ENCODE assay signal across 1 cellular context in the genomic region with DNA sequence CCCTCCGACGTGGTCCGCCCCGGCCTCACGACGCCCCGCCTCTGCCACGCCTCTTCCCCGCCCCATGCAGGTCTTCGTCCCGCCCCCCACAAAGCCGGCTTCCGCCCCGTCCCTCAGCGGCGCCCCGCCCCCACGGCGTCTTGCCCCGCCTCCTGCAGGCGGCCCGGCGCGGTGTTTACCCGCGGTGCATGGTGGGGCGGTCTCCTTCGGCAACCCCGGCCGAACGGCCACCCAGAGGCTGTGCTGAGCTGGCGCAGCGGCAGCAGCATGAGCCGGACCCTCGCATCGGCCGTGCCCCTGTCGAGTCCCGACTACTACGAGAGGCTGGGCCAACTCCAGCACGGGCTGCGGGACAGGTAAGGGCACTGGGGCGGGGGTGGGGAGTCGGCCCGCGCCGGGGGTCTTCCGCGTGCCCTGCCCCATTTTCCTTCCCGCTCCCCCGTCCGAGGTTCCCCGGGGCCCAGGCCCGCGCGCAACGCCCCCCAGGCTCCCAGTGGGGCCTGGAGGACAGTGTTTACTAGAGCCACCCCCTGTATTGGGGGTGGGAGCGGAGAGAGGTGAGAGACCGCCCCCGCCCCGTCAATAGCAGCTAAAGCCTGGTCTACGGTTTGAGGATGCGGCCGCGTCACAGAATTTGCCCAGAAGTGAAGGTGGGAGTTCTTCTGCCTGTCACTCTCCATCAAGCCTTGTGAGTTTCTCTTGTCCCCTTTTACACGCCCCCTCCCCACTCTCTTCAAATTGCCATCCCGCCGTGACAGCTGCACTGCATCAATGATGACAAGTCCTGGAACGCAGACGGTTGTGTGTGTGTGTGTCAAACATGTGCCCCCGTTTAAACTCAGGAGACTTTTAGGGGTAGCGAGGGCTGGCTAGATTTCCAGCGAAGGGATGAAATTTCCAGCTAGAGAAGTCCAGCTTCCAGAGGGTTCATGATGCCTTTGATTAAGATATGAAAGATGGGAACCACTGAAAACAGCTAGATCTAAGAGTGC.
A peak's percentile ranks its signal among the peaks of the same experiment; 100 is the strongest.
TF ChIP-seq lines count a peak whose summit lies in the region.

TSS of gene KIZ (plus strand) at position 234 of the 992 bp plus-strand sequence. CDS start at position 268, 34 bp downstream.

TF ChIP-seq in HepG2, 621 proteins besides CTCF, POLR2A, EP300 and RAD21 (continued from another document and continues in another):
- peak; percentile 81; the same call in 1 of the 2 replicates for TF ChIP-seq ZNF451 (CRISPR knock-in tag; IDR thresholded peaks at IDR 0.05)
- no peak for TF ChIP-seq SOX6 (IDR thresholded peaks at IDR 0.05)
- peak; percentile 68; the same call in 1 of the 2 replicates for TF ChIP-seq SOX6 (CRISPR knock-in tag; IDR thresholded peaks at IDR 0.05)
- TF ChIP-seq BRD4 (CRISPR knock-in tag; IDR thresholded peaks at IDR 0.05), result peak; percentile 53; the same call in 1 of the 2 replicates
- TF ChIP-seq ZNF496 (CRISPR knock-in tag; IDR thresholded peaks at IDR 0.05; ENCODE audit: insufficient replicate concordance), result no peak
- peak; percentile 51; the same call in 1 of the 2 replicates for TF ChIP-seq ZBTB39 (CRISPR knock-in tag; IDR thresholded peaks at IDR 0.05)
- TF ChIP-seq ATF7 (IDR thresholded peaks at IDR 0.05), result no peak
- no peak; the same call in 1 of the 2 replicates for TF ChIP-seq ATF7 (CRISPR knock-in tag; IDR thresholded peaks at IDR 0.05)
- TF ChIP-seq, protein P1, sequence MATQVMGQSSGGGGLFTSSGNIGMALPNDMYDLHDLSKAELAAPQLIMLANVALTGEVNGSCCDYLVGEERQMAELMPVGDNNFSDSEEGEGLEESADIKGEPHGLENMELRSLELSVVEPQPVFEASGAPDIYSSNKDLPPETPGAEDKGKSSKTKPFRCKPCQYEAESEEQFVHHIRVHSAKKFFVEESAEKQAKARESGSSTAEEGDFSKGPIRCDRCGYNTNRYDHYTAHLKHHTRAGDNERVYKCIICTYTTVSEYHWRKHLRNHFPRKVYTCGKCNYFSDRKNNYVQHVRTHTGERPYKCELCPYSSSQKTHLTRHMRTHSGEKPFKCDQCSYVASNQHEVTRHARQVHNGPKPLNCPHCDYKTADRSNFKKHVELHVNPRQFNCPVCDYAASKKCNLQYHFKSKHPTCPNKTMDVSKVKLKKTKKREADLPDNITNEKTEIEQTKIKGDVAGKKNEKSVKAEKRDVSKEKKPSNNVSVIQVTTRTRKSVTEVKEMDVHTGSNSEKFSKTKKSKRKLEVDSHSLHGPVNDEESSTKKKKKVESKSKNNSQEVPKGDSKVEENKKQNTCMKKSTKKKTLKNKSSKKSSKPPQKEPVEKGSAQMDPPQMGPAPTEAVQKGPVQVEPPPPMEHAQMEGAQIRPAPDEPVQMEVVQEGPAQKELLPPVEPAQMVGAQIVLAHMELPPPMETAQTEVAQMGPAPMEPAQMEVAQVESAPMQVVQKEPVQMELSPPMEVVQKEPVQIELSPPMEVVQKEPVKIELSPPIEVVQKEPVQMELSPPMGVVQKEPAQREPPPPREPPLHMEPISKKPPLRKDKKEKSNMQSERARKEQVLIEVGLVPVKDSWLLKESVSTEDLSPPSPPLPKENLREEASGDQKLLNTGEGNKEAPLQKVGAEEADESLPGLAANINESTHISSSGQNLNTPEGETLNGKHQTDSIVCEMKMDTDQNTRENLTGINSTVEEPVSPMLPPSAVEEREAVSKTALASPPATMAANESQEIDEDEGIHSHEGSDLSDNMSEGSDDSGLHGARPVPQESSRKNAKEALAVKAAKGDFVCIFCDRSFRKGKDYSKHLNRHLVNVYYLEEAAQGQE (IDR thresholded peaks at IDR 0.05; ENCODE audit: borderline replicate concordance in 1 of 2, low read depth in 1 of 2, low read length in 2 of 2), result peak in 1 of 2 experiments; percentile 56; a peak in 1 of 4 replicates
- TF ChIP-seq TP53 (CRISPR knock-in tag; conservative IDR thresholded peaks at IDR 0.05), result no peak; the same call in 1 of the 2 replicates
- TF ChIP-seq, protein P2, sequence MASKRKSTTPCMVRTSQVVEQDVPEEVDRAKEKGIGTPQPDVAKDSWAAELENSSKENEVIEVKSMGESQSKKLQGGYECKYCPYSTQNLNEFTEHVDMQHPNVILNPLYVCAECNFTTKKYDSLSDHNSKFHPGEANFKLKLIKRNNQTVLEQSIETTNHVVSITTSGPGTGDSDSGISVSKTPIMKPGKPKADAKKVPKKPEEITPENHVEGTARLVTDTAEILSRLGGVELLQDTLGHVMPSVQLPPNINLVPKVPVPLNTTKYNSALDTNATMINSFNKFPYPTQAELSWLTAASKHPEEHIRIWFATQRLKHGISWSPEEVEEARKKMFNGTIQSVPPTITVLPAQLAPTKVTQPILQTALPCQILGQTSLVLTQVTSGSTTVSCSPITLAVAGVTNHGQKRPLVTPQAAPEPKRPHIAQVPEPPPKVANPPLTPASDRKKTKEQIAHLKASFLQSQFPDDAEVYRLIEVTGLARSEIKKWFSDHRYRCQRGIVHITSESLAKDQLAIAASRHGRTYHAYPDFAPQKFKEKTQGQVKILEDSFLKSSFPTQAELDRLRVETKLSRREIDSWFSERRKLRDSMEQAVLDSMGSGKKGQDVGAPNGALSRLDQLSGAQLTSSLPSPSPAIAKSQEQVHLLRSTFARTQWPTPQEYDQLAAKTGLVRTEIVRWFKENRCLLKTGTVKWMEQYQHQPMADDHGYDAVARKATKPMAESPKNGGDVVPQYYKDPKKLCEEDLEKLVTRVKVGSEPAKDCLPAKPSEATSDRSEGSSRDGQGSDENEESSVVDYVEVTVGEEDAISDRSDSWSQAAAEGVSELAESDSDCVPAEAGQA (IDR thresholded peaks at IDR 0.05; ENCODE audit: low read depth), result 0 out of 2 replicates have a peak, but pooled peaks have one; percentile 4
- TF ChIP-seq, protein P2 (CRISPR knock-in tag; IDR thresholded peaks at IDR 0.05; ENCODE audit: borderline replicate concordance), result no peak
- TF ChIP-seq GATAD1 (CRISPR knock-in tag; IDR thresholded peaks at IDR 0.05), result peak; percentile 69; the same call in 1 of the 2 replicates
- peak; percentile 98 for TF ChIP-seq DR1 (CRISPR knock-in tag; IDR thresholded peaks at IDR 0.05)
- TF ChIP-seq, protein P3, sequence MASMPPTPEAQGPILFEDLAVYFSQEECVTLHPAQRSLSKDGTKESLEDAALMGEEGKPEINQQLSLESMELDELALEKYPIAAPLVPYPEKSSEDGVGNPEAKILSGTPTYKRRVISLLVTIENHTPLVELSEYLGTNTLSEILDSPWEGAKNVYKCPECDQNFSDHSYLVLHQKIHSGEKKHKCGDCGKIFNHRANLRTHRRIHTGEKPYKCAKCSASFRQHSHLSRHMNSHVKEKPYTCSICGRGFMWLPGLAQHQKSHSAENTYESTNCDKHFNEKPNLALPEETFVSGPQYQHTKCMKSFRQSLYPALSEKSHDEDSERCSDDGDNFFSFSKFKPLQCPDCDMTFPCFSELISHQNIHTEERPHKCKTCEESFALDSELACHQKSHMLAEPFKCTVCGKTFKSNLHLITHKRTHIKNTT (CRISPR knock-in tag; IDR thresholded peaks at IDR 0.05), result no peak
- TF ChIP-seq ZNF841 (CRISPR knock-in tag; IDR thresholded peaks at IDR 0.05; ENCODE audit: borderline replicate concordance), result no peak
- no peak for TF ChIP-seq RBM22 (optimal IDR thresholded peaks at IDR 0.05; ENCODE audit: low read length)
- TF ChIP-seq KLF15 (CRISPR knock-in tag; IDR thresholded peaks at IDR 0.05; ENCODE audit: borderline replicate concordance), result no peak
- TF ChIP-seq ZNF629 (CRISPR knock-in tag; conservative IDR thresholded peaks at IDR 0.05), result peak; percentile 28; the same call in 1 of the 2 replicates
- TF ChIP-seq RXRB (CRISPR knock-in tag; IDR thresholded peaks at IDR 0.05; ENCODE audit: borderline replicate concordance), result peak; percentile 38; the same call in 1 of the 2 replicates
- no peak for TF ChIP-seq ELF4 (CRISPR knock-in tag; IDR thresholded peaks at IDR 0.05; ENCODE audit: borderline replicate concordance)
- TF ChIP-seq, protein P4, sequence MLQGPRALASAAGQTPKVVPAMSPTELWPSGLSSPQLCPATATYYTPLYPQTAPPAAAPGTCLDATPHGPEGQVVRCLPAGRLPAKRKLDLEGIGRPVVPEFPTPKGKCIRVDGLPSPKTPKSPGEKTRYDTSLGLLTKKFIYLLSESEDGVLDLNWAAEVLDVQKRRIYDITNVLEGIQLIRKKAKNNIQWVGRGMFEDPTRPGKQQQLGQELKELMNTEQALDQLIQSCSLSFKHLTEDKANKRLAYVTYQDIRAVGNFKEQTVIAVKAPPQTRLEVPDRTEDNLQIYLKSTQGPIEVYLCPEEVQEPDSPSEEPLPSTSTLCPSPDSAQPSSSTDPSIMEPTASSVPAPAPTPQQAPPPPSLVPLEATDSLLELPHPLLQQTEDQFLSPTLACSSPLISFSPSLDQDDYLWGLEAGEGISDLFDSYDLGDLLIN (CRISPR knock-in tag; IDR thresholded peaks at IDR 0.05; ENCODE audit: borderline replicate concordance), result 0 out of 2 replicates have a peak, but pooled peaks have one; percentile 23
- peak; percentile 98 for TF ChIP-seq ZFX (CRISPR knock-in tag; IDR thresholded peaks at IDR 0.05; ENCODE audit: low read depth)
- TF ChIP-seq ZNF225 (CRISPR knock-in tag; IDR thresholded peaks at IDR 0.05), result peak; percentile 97; the same call in 1 of the 2 replicates
- no peak for TF ChIP-seq FUBP1 (CRISPR knock-in tag; IDR thresholded peaks at IDR 0.05; ENCODE audit: borderline replicate concordance)
- TF ChIP-seq SATB2 (CRISPR knock-in tag; IDR thresholded peaks at IDR 0.05), result no peak
- TF ChIP-seq KAT7 (CRISPR knock-in tag; IDR thresholded peaks at IDR 0.05; ENCODE audit: borderline replicate concordance), result peak; percentile 93
- TF ChIP-seq CCDC6 (CRISPR knock-in tag; IDR thresholded peaks at IDR 0.05), result peak; percentile 71
- TF ChIP-seq ZNF501 (CRISPR knock-in tag; IDR thresholded peaks at IDR 0.05), result peak; percentile 84
- TF ChIP-seq JARID2 (CRISPR knock-in tag; IDR thresholded peaks at IDR 0.05; ENCODE audit: insufficient replicate concordance), result peak; percentile 62
- peak; percentile 92 for TF ChIP-seq GABPB1 (CRISPR knock-in tag; IDR thresholded peaks at IDR 0.05)
- TF ChIP-seq ZNF678 (CRISPR knock-in tag; IDR thresholded peaks at IDR 0.05), result peak; percentile 84; the same call in 1 of the 2 replicates
- 0 out of 2 replicates have a peak, but pooled peaks have one; percentile 34 for TF ChIP-seq ZNF780A (CRISPR knock-in tag; IDR thresholded peaks at IDR 0.05)
- TF ChIP-seq ZNF737 (CRISPR knock-in tag; IDR thresholded peaks at IDR 0.05; ENCODE audit: borderline replicate concordance), result peak; percentile 85; the same call in 1 of the 2 replicates
- peak; percentile 82; the same call in 1 of the 2 replicates for TF ChIP-seq RFXAP (CRISPR knock-in tag; IDR thresholded peaks at IDR 0.05; ENCODE audit: borderline replicate concordance)
- TF ChIP-seq EEA1 (CRISPR knock-in tag; IDR thresholded peaks at IDR 0.05; ENCODE audit: borderline replicate concordance), result no peak
- TF ChIP-seq HDAC1 (CRISPR knock-in tag; IDR thresholded peaks at IDR 0.05), result peak; percentile 92
- TF ChIP-seq HDAC6 (IDR thresholded peaks at IDR 0.05; ENCODE audit: low read depth, low read length), result no peak
- no peak for TF ChIP-seq BHLHE40 (IDR thresholded peaks at IDR 0.05; ENCODE audit: low read length)
- peak; percentile 98 for TF ChIP-seq ZNF430 (CRISPR knock-in tag; IDR thresholded peaks at IDR 0.05)
- no peak; the same call in 1 of the 2 replicates for TF ChIP-seq SOX13 (IDR thresholded peaks at IDR 0.05)
- TF ChIP-seq SOX13 (CRISPR knock-in tag; conservative IDR thresholded peaks at IDR 0.05 in 1 of 2, IDR thresholded peaks at IDR 0.05 in 1 of 2), result peak in 1 of 2 experiments; percentile 56; a peak in 2 of 4 replicates
- 0 out of 2 replicates have a peak, but pooled peaks have one; percentile 76 for TF ChIP-seq ZNF160 (CRISPR knock-in tag; IDR thresholded peaks at IDR 0.05)
- TF ChIP-seq KLF13 (CRISPR knock-in tag; IDR thresholded peaks at IDR 0.05), result peak; percentile 84; the same call in 1 of the 2 replicates
- peak; percentile 94 for TF ChIP-seq HNRNPK (IDR thresholded peaks at IDR 0.05; ENCODE audit: low read depth, low read length, poor library complexity, severe bottlenecking)
- 0 out of 2 replicates have a peak, but pooled peaks have one; percentile 43 for TF ChIP-seq ZNF670 (CRISPR knock-in tag; IDR thresholded peaks at IDR 0.05; ENCODE audit: borderline replicate concordance)
